8 cellular contexts compared by ENCODE assay signal in the genomic region with DNA sequence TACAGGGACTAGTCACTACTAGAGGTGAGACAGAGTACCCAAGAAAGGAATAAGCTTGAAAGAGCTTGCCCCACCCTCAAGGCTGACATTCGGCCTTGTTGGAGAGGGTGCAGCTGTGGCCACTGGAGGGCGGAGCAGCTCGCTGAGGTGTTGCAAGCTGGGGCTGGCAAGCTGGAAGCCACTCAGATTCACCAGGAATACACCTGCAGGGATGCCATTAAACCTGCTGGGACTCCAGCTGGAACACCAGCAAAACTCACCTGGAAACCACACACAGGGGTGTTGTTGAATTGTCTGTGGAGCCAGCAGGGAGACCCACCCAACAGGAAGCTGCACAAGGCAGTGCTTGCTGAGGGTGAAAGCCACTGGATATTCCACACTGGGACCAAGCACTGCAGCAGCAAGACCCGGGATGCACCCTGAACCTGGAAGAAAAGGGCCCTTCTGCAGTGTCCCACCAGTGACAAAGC. TPM values are rescaled to one million over a fixed set of nuclear protein-coding genes. Genes with fewer than 3 reads are reported as not detected.
DNase-seq lines count a peak whose midpoint lies in the region; ATAC-seq and TF ChIP-seq lines count a peak whose summit lies in the region.

No MANE protein-coding gene starts in this region.

- CTCF ChIA-PET in AG04450 (lab: Charles Lee) = interaction anchor here (0.5 to 6.5 kb wide), 19 partner anchors 9 to 539 kb away, joined by 3 to 69 read pairs (median 4); a partner anchor contains a TSS

- no peak overlapping the region for H3K23ac ChIP-seq in mesendoderm (ENCODE audit: low read length)

- H3K27ac ChIP-seq in AG04450 (ENCODE audit: low read depth, low read length) = no peak overlapping the region
- no peak overlapping the region for H3K27ac ChIP-seq in mesendoderm (ENCODE audit: low read depth, low read length)

- H3K36me3 ChIP-seq in mesendoderm (ENCODE audit: control insufficient read depth, insufficient read depth, low read length) = no peaks in the 10 kb centered on the region

- no CpG with 5 or more reads among the region's 4 CpGs for WGBS in mesendoderm (ENCODE audit: extremely low coverage, insufficient coverage, low lambda C conversion rate)

- no peaks in the 10 kb centered on the region for H3K4me1 ChIP-seq in mesendoderm (ENCODE audit: control insufficient read depth, low read depth, low read length)

- H2BK15ac ChIP-seq in mesendoderm (replicated peaks; ENCODE audit: low read depth) = no peak overlapping the region

- DNase-seq in AG04450 (ENCODE audit: low read depth, low spot score) = no peak
- DNase-seq in NCI-H2107 treated with DMSO at 0.1 percent for 48 hours (lab: John Stamatoyannopoulos, UW; ENCODE audit: unreplicated experiment) = peak; percentile 68
- DNase-seq in amniotic epithelial cell (ENCODE audit: low read depth) = peak; percentile 34
- peak; percentile 82 for DNase-seq in mesendoderm
- DNase-seq in NK-92 (lab: John Stamatoyannopoulos, UW; ENCODE audit: unreplicated experiment) = no peak
- no peak for DNase-seq in activated CD8-positive, alpha-beta memory T cell treated with anti-CD3 and anti-CD28 coated beads for 24 hours

- H3K27me3 ChIP-seq in AG04450 (ENCODE audit: control insufficient read depth, insufficient read depth, low read length) (no peaks in the 10 kb centered on the region), mesendoderm (ENCODE audit: insufficient read depth, low read length, poor library complexity) (no peaks in the 10 kb centered on the region)

- no peak overlapping the region for H3K56ac ChIP-seq in mesendoderm (ENCODE audit: low read length)

- H3K18ac ChIP-seq in mesendoderm (ENCODE audit: low read length) = no peak overlapping the region

- H3K79me2 ChIP-seq in mesendoderm (ENCODE audit: control insufficient read depth, insufficient read depth, low read length) = no peaks in the 10 kb centered on the region

- H2BK120ac ChIP-seq in mesendoderm (ENCODE audit: low read depth, low read length) = no peak overlapping the region

- peak; percentile 47 for ATAC-seq in HG02870 (IDR thresholded peaks at IDR 0.05; ENCODE audit: unreplicated experiment)

- POLR2A ChIA-PET in AG04450 (lab: Yijun Ruan, JAX) = interaction anchor here (0.5 to 0.6 kb wide), 2 partner anchors 63 to 211 kb away, joined by 3 to 8 read pairs; no protein-coding TSS in a partner anchor

- H2AK5ac ChIP-seq in mesendoderm (ENCODE audit: low read length) = no peak overlapping the region

- H3K9ac ChIP-seq in mesendoderm (ENCODE audit: low read length) = no peak overlapping the region

- no peak overlapping the region for H2BK5ac ChIP-seq in mesendoderm (ENCODE audit: low read length)

- no peak overlapping the region for H3K4me3 ChIP-seq in AG04450 (ENCODE audit: low read depth, low read length)
- no peak overlapping the region for H3K4me3 ChIP-seq in GM12875 (ENCODE audit: low read depth, low read length)
- H3K4me3 ChIP-seq in mesendoderm (ENCODE audit: low read length) = no peak overlapping the region

- no peak overlapping the region for H4K5ac ChIP-seq in mesendoderm (ENCODE audit: low read length)

- H3K9me3 ChIP-seq in AG04450 (ENCODE audit: control insufficient read depth, insufficient read depth, low read length) = no peaks in the 10 kb centered on the region

- H3K4me2 ChIP-seq in mesendoderm (ENCODE audit: low read length) = no peak overlapping the region

- TF ChIP-seq CTCF in AG04450 (IDR thresholded peaks at IDR 0.05; ENCODE audit: low read depth, low read length) (peak; percentile 54), GM12875 (IDR thresholded peaks at IDR 0.05; ENCODE audit: borderline replicate concordance, insufficient read depth, low read depth, low read length) (peak; percentile 80)

- no peak overlapping the region for H4K8ac ChIP-seq in mesendoderm (ENCODE audit: low read depth, low read length)

- no peaks in the 10 kb centered on the region for H3K79me1 ChIP-seq in mesendoderm (ENCODE audit: low read length)

- no peak overlapping the region for H3K4ac ChIP-seq in mesendoderm (ENCODE audit: low read depth, low read length)

RNA-seq across cellular contexts. Expression of a gene that starts 26.1 kb away (rescaled TPM):
- 9.9 and 13.8 TPM in 2 replicates for polyA plus RNA-seq in AG04450 (2011; rRNA removed)
- 5.4 and 6.0 TPM in 2 replicates for polyA minus RNA-seq in AG04450 (2011; rRNA and poly(A)+ RNA removed)
- 1.9 TPM for polyA plus RNA-seq in mesendoderm (2013, experiment 1 of 2)
- 2.0 TPM for polyA plus RNA-seq in mesendoderm (2013, experiment 2 of 2)

RNA-seq across cellular contexts. Expression of a gene that starts 42.2 kb away (rescaled TPM):
- polyA plus RNA-seq in AG04450 (2011; rRNA removed) = 3.7 and 8.4 TPM in 2 replicates
- polyA minus RNA-seq in AG04450 (2011; rRNA and poly(A)+ RNA removed) = 1.8 and 4.8 TPM in 2 replicates
- polyA plus RNA-seq in mesendoderm (2013, experiment 1 of 2) = 23.6 TPM
- polyA plus RNA-seq in mesendoderm (2013, experiment 2 of 2) = 24.6 TPM

Comparison
In these comparisons a context has a peak if more than half of its experiments do, and no peak if none do; other contexts are left out.
1. DNase-seq: peak in NCI-H2107 treated with DMSO at 0.1 percent for 48 hours (single experiment), amniotic epithelial cell (single experiment) and mesendoderm (single experiment); none in AG04450 (single experiment), NK-92 (single experiment) and activated CD8-positive, alpha-beta memory T cell treated with anti-CD3 and anti-CD28 coated beads for 24 hours (single experiment).